ENCODE assay signal across 18 cellular contexts in the genomic region with DNA sequence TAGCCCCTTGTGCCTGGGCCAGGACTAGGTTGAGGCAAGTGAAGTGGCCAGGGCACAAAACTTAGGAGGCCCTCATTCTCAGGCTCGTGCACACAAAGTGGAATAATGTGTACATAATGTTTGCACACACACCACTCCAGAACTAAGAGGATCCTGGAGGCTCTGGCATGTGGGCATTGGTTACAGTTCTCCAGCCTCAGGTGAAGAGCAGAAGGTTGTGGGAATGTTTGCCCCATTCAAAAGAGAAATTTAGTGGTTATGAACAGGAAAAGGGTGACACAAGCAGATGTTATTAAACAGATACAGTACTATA. TPM values are rescaled to one million over a fixed set of nuclear protein-coding genes. Genes with fewer than 3 reads are reported as not detected.
DNase-seq lines count a peak whose midpoint lies in the region; ATAC-seq and TF ChIP-seq lines count a peak whose summit lies in the region.
"Had no signal": no experiment of that assay in that cellular context is flagged by ENCODE, and none has a peak within 500 bp of the region (broad histone marks: within the 10 kb centered on the region; RNA-seq: fewer than 3 reads in every experiment).

No MANE protein-coding gene starts in this region.

- H3K36me3 Mint-ChIP-seq in Caco-2 (ENCODE audit: insufficient read depth, unreplicated experiment) = peaks cover 32% of the 10 kb centered on the region
- H3K36me3 Mint-ChIP-seq in activated T-helper 17 cell treated with anti-CD3 and anti-CD28 coated beads, Interleukin-2, amount 50 U/mL, for 72 hours (ENCODE audit: low read depth) = peaks cover 79% of the 10 kb centered on the region
- peaks cover 0 to 74% (median 26%) of the 10 kb centered on the region in 3 donors for H3K36me3 Mint-ChIP-seq in CD8-positive, alpha-beta memory T cell

- H3K27me3 ChIP-seq in Caco-2 (replicated peaks; ENCODE audit: control insufficient read depth, insufficient read depth, low read length) (no peaks in the 10 kb centered on the region), psoas muscle (ENCODE audit: insufficient read depth in 3 of 3, low read length in 2 of 3) (no peaks in the 10 kb centered on the region)
- H3K27me3 ChIP-seq in CD8-positive, alpha-beta memory T cell (ENCODE audit: insufficient read depth, low read length, poor library complexity, severe bottlenecking) = no peaks in the 10 kb centered on the region
- H3K27me3 ChIP-seq: SJCRH30 had no signal

- H3K36me3 ChIP-seq in Caco-2 (ENCODE audit: control insufficient read depth, insufficient read depth, low read length) (no peaks in the 10 kb centered on the region), psoas muscle (ENCODE audit: insufficient read depth in 1 of 2, low read depth in 1 of 2) (peaks cover 0 to 30% of the 10 kb centered on the region in 2 donors)
- peaks cover 35% of the 10 kb centered on the region for H3K36me3 ChIP-seq in CD8-positive, alpha-beta memory T cell (ENCODE audit: insufficient read depth, low read length)
- H3K36me3 ChIP-seq: SJCRH30 had no signal

- no TSS peak for BruUV-seq in Caco-2 (replicated peaks; lab: Mats Ljungman, UMichigan)

- peaks cover 23% of the 10 kb centered on the region for H3K4me1 Mint-ChIP-seq in Caco-2 (ENCODE audit: low read depth, unreplicated experiment)
- H3K4me1 Mint-ChIP-seq in activated T-helper 17 cell treated with anti-CD3 and anti-CD28 coated beads, Interleukin-2, amount 50 U/mL, for 72 hours = peaks cover 22% of the 10 kb centered on the region
- H3K4me1 Mint-ChIP-seq in CD8-positive, alpha-beta memory T cell = peaks cover 42 to 91% (median 67%) of the 10 kb centered on the region in 3 donors

- H3K4me3 Mint-ChIP-seq in Caco-2 (ENCODE audit: unreplicated experiment) = no peak overlapping the region
- H3K4me3 Mint-ChIP-seq in activated T-helper 17 cell treated with anti-CD3 and anti-CD28 coated beads, Interleukin-2, amount 50 U/mL, for 72 hours = no peak overlapping the region
- no peak overlapping the region for H3K4me3 Mint-ChIP-seq in CD8-positive, alpha-beta memory T cell
- H3K4me3 Mint-ChIP-seq: B cell had no signal

- CTCF ChIA-PET in Caco-2 (lab: Charles Lee) = no interaction called here
- CTCF ChIA-PET in CD8-positive, alpha-beta memory T cell (lab: Charles Lee) = interaction anchor here (1.0 to 1.3 kb wide), 2 partner anchors 284 to 374 kb away, joined by 3 read pairs; no protein-coding TSS in a partner anchor

- H3K9me3 Mint-ChIP-seq in Caco-2 (ENCODE audit: unreplicated experiment) = no peaks in the 10 kb centered on the region
- H3K9me3 Mint-ChIP-seq in activated T-helper 17 cell treated with anti-CD3 and anti-CD28 coated beads, Interleukin-2, amount 50 U/mL, for 72 hours = no peaks in the 10 kb centered on the region
- no peaks in the 10 kb centered on the region for H3K9me3 Mint-ChIP-seq in CD8-positive, alpha-beta memory T cell

- H3K4me3 ChIP-seq in Caco-2 (ENCODE audit: low read depth, low read length) (no peak overlapping the region), psoas muscle (no peak overlapping the region)
- H3K4me3 ChIP-seq in CD8-positive, alpha-beta memory T cell (ENCODE audit: low read length) = no peak overlapping the region
- H3K4me3 ChIP-seq: A549, SJCRH30 had no signal

- POLR2A ChIA-PET in Caco-2 (lab: Charles Lee) = no interaction called here
- POLR2A ChIA-PET in CD8-positive, alpha-beta memory T cell (lab: Charles Lee) = no interaction called here

- peak overlapping the region; percentile 28 for H3K27ac ChIP-seq in C4-2B
- H3K27ac ChIP-seq in psoas muscle = peak overlapping the region; percentile 47
- H3K27ac ChIP-seq in CD8-positive, alpha-beta memory T cell (ENCODE audit: low read depth, low read length) = no peak overlapping the region
- H3K27ac ChIP-seq: A549, SJCRH30 had no signal

- H3K27ac Mint-ChIP-seq in Caco-2 (ENCODE audit: unreplicated experiment) = peak overlapping the region; percentile 33
- peak overlapping the region; percentile 58 for H3K27ac Mint-ChIP-seq in activated T-helper 17 cell treated with anti-CD3 and anti-CD28 coated beads, Interleukin-2, amount 50 U/mL, for 72 hours
- H3K27ac Mint-ChIP-seq in CD8-positive, alpha-beta memory T cell = peak overlapping the region in 1 of 8 donors; percentile 56
- H3K27ac Mint-ChIP-seq: B cell had no signal

- H3K27me3 Mint-ChIP-seq in Caco-2 (ENCODE audit: insufficient read depth, unreplicated experiment) = no peaks in the 10 kb centered on the region
- H3K27me3 Mint-ChIP-seq in activated T-helper 17 cell treated with anti-CD3 and anti-CD28 coated beads, Interleukin-2, amount 50 U/mL, for 72 hours = no peaks in the 10 kb centered on the region
- H3K27me3 Mint-ChIP-seq in CD8-positive, alpha-beta memory T cell = no peaks in the 10 kb centered on the region
- H3K27me3 Mint-ChIP-seq: B cell had no signal

- 66 to 83% (median 79%) methylated on average over 1 of the region's 1 CpG for WGBS in psoas muscle, 3 donors

- H3K9me3 ChIP-seq in Caco-2 (no peaks in the 10 kb centered on the region), psoas muscle (no peaks in the 10 kb centered on the region)
- H3K9me3 ChIP-seq in CD8-positive, alpha-beta memory T cell (ENCODE audit: low read length) = no peaks in the 10 kb centered on the region
- H3K9me3 ChIP-seq: A549, SJCRH30 had no signal

- no peak for DNase-seq in Caco-2
- DNase-seq in psoas muscle = no peak
- no peak for DNase-seq in iPS-NIHi7 (ENCODE audit: extremely low spot score)
- DNase-seq in DMS114 treated with DMSO at 0.1 percent for 48 hours (lab: John Stamatoyannopoulos, UW; ENCODE audit: unreplicated experiment) = no peak
- no peak for DNase-seq in CD8-positive, alpha-beta memory T cell
- DNase-seq: DMS153, GDM1, GOT3, HCEC 1CT, KG1, NCI-H226, NCI-H510A treated with DMSO at 0.1 percent for 48 hours, NCI-H748 treated with DMSO at 0.1 percent for 48 hours, SJCRH30 had no signal

- no peak for ATAC-seq in activated T-helper 17 cell treated with anti-CD3 and anti-CD28 coated beads, Interleukin-2, amount 50 U/mL, for 72 hours (replicated peaks)
- ATAC-seq in psoas muscle = no peak

- H3K4me1 ChIP-seq in Caco-2 = peaks cover 11% of the 10 kb centered on the region
- H3K4me1 ChIP-seq in psoas muscle = peaks cover 18% of the 10 kb centered on the region
- H3K4me1 ChIP-seq in CD8-positive, alpha-beta memory T cell (ENCODE audit: insufficient read depth, low read length) = peaks cover 11% of the 10 kb centered on the region
- H3K4me1 ChIP-seq: A549, SJCRH30 had no signal

- no peak for TF ChIP-seq CTCF in C4-2B (conservative IDR thresholded peaks at IDR 0.05)
- TF ChIP-seq CTCF in Caco-2 (IDR thresholded peaks at IDR 0.05; ENCODE audit: insufficient read depth in 1 of 2, low read depth in 1 of 2, low read length in 1 of 2, severe bottlenecking in 1 of 2, unreplicated experiment in 1 of 2) = no peak
- TF ChIP-seq CTCF in psoas muscle (IDR thresholded peaks at IDR 0.05) = no peak

- intact Hi-C loops in Caco-2 (cut with micrococcal nuclease; ENCODE audit: unreplicated experiment) (no loop called here), psoas muscle (cut with DNase I) (no loop called here)

RNA-seq across cellular contexts. Expression of a gene that starts 31.3 kb away (rescaled TPM):
- 14.4 and 14.5 TPM in 2 replicates for total RNA-seq in Caco-2 (2022)
- total RNA-seq in activated T-helper 17 cell treated with anti-CD3 and anti-CD28 coated beads, Interleukin-2, amount 50 U/mL, for 72 hours = 10 to 100 TPM; 16.4 to 30.3 TPM
- total RNA-seq in psoas muscle = 1 to 10 TPM; 5.1 to 6.9 (median 5.5) TPM
- 1 to 10 TPM; 2.3 to 6.3 (median 3.0) TPM for polyA plus RNA-seq in psoas muscle
- 10 to 100 TPM; 14.9 to 16.0 TPM for total RNA-seq in CD8-positive, alpha-beta memory T cell
- polyA plus RNA-seq in CD8-positive, alpha-beta memory T cell = 11.2 TPM

RNA-seq across cellular contexts. Expression of a gene that starts 31.7 kb away (rescaled TPM):
- total RNA-seq in Caco-2 (2022) = 11.0 and 12.0 TPM in 2 replicates
- 10 to 100 TPM; 33.0 to 45.0 TPM for total RNA-seq in activated T-helper 17 cell treated with anti-CD3 and anti-CD28 coated beads, Interleukin-2, amount 50 U/mL, for 72 hours
- total RNA-seq in psoas muscle = 10 to 100 TPM in 2 of 4 donors, 1 to 10 TPM in 2; 6.5 to 11.7 (median 9.8) TPM
- polyA plus RNA-seq in psoas muscle = 10 to 100 TPM in 1 of 3 donors, 1 to 10 TPM in 2; 4.3 to 15.1 (median 5.7) TPM
- total RNA-seq in CD8-positive, alpha-beta memory T cell = 10 to 100 TPM; 29.6 to 31.0 TPM
- 46.1 TPM for polyA plus RNA-seq in CD8-positive, alpha-beta memory T cell
